Comparison of ENCODE assay signal across 1 cellular context in the genomic region with DNA sequence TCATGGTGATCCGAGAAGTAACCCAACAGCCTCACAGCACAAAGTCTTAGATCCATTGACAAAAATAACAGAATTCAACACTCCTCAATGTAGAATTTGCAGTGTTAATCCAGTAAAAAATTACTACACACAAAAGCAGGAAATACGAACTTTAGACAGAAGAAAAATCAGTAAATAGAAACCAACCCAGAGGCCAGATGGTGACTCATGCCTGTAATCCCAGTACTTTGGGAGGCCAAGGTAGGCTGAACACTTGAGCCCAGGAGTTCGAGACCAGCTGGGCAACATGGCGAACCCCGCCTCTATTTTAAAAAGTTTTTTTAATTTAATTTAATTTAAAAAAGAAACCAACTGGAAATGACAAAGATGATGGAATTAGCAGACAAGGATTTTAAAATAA.
TF ChIP-seq lines count a peak whose summit lies in the region.

No MANE protein-coding gene starts in this region.

TF ChIP-seq in GM23338, 12 proteins besides CTCF, POLR2A, EP300 and RAD21 (continued from another document):
- no peak for TF ChIP-seq ETS1 (IDR thresholded peaks at IDR 0.05)
- no peak for TF ChIP-seq CREB1 (CRISPR knock-in tag; IDR thresholded peaks at IDR 0.05; ENCODE audit: low read depth)
- no peak for TF ChIP-seq ZNF114 (CRISPR knock-in tag; IDR thresholded peaks at IDR 0.05)
- no peak for TF ChIP-seq JUNB (IDR thresholded peaks at IDR 0.05; ENCODE audit: unreplicated experiment)
- no peak for TF ChIP-seq ZNF462 (CRISPR knock-in tag; IDR thresholded peaks at IDR 0.05)
- TF ChIP-seq EZH2phosphoT487 (IDR thresholded peaks at IDR 0.05; ENCODE audit: unreplicated experiment) = no peak
TF ChIP-seq in GM23338: peak in this region for 0.
